Comparison of ENCODE assay signal across 8 cellular contexts in genomic region chr11:6315811-6316425, GRCh38. TPM values are rescaled to one million over a fixed set of nuclear protein-coding genes. Genes with fewer than 3 reads are reported as not detected.
DNase-seq lines count a peak whose midpoint lies in the region; ATAC-seq and TF ChIP-seq lines count a peak whose summit lies in the region.

No MANE protein-coding gene starts in this region.

- peaks cover 6 to 22% of the 10 kb centered on the region in 2 experiments for H3K4me1 ChIP-seq in neutrophil (ENCODE audit: control insufficient read depth in 1 of 2, insufficient read depth in 1 of 2, low read depth in 1 of 2, low read length in 1 of 2)

- DNase-seq in CD14-positive monocyte (ENCODE audit: low spot score) (peak; percentile 58), NCI-H2081 (lab: John Stamatoyannopoulos, UW) (peak; percentile 43 to 68), activated B cell treated with CpG ODN at 0.5 μM for 24 hours (no peak), fibroblast of the aortic adventitia (ENCODE audit: low read depth) (peak; percentile 74)
- DNase-seq in activated CD4-positive, CD25-positive, alpha-beta regulatory T cell treated with anti-CD3 and anti-CD28 coated beads, Interleukin-2, amount 50 U/mL, for 72 hours = no peak

- H3K9me3 ChIP-seq in neutrophil = no peaks in the 10 kb centered on the region

- peak; percentile 86 for TF ChIP-seq CTCF in CD14-positive monocyte (IDR thresholded peaks at IDR 0.05)
- no peak for TF ChIP-seq CTCF in activated B cell treated with CpG ODN at 0.5 μM for 24 hours (IDR thresholded peaks at IDR 0.05)
- peak; percentile 96 for TF ChIP-seq CTCF in fibroblast of the aortic adventitia (IDR thresholded peaks at IDR 0.05; ENCODE audit: insufficient read depth, low read length)
- TF ChIP-seq CTCF in neutrophil (IDR thresholded peaks at IDR 0.05) = peak; percentile 61

- H3K4me3 Mint-ChIP-seq in CD14-positive monocyte (no peak overlapping the region), activated B cell treated with CpG ODN at 0.5 μM for 24 hours (no peak overlapping the region)

- peaks cover 24% of the 10 kb centered on the region for H3K4me1 Mint-ChIP-seq in CD14-positive monocyte
- H3K4me1 Mint-ChIP-seq in activated B cell treated with CpG ODN at 0.5 μM for 24 hours = no peaks in the 10 kb centered on the region

- ATAC-seq in GM18858 (IDR thresholded peaks at IDR 0.05; ENCODE audit: unreplicated experiment) (peak; percentile 48), HG02943 (IDR thresholded peaks at IDR 0.05; ENCODE audit: low read depth, unreplicated experiment) (peak; percentile 82), activated B cell treated with CpG ODN at 0.5 μM for 24 hours (ENCODE audit: low read depth) (peak; percentile 31)

- H3K27ac Mint-ChIP-seq in CD14-positive monocyte (no peak overlapping the region), activated B cell treated with CpG ODN at 0.5 μM for 24 hours (no peak overlapping the region)

- H3K27ac ChIP-seq in neutrophil = no peak overlapping the region

- H3K9me3 Mint-ChIP-seq in CD14-positive monocyte (peaks cover 0 to 2% (median 0%) of the 10 kb centered on the region in 7 donors), activated B cell treated with CpG ODN at 0.5 μM for 24 hours (no peaks in the 10 kb centered on the region)

- peaks cover 77% of the 10 kb centered on the region for H3K27me3 ChIP-seq in neutrophil

- H3K36me3 ChIP-seq in neutrophil = no peaks in the 10 kb centered on the region

- peaks cover 3 to 7% of the 10 kb centered on the region in 2 donors for H3K36me3 Mint-ChIP-seq in CD14-positive monocyte
- H3K36me3 Mint-ChIP-seq in activated B cell treated with CpG ODN at 0.5 μM for 24 hours (ENCODE audit: low read depth) = no peaks in the 10 kb centered on the region

- intact Hi-C loops in CD14-positive monocyte (cut with micrococcal nuclease) (loop anchor here (5.0 kb wide), 1 partner anchor 294 kb away; no protein-coding TSS in a partner anchor), activated B cell treated with CpG ODN at 0.5 μM for 24 hours (cut with micrococcal nuclease) (loop anchor here (1.0 kb wide), 1 partner anchor 293 kb away; no protein-coding TSS in a partner anchor)

- H3K4me3 ChIP-seq in fibroblast of the aortic adventitia (ENCODE audit: low read depth, low read length) = peak overlapping the region; percentile 26
- no peak overlapping the region for H3K4me3 ChIP-seq in neutrophil (ENCODE audit: low read depth in 1 of 2, low read length in 1 of 2)

- CTCF ChIA-PET in activated B cell treated with CpG ODN at 0.5 μM for 24 hours (lab: Charles Lee) = interaction anchor here (1.2 kb wide), 1 partner anchor 297 kb away, joined by 3 read pairs; no protein-coding TSS in a partner anchor

- POLR2A ChIA-PET in activated B cell treated with CpG ODN at 0.5 μM for 24 hours (lab: Charles Lee) = no interaction called here

- H3K27me3 Mint-ChIP-seq in CD14-positive monocyte (ENCODE audit: low read depth in 3 of 3) = peaks cover 40 to 65% (median 47%) of the 10 kb centered on the region in 3 donors
- peaks cover 45% of the 10 kb centered on the region for H3K27me3 Mint-ChIP-seq in activated B cell treated with CpG ODN at 0.5 μM for 24 hours

RNA-seq across cellular contexts. Expression of gene CAVIN3, which starts 4.4 kb away (rescaled TPM):
- polyA plus RNA-seq in CD14-positive monocyte = 10 to 100 TPM; 11.2 to 13.6 TPM
- total RNA-seq in activated B cell treated with CpG ODN at 0.5 μM for 24 hours = 0.55 TPM in 1 of 2 replicates, not detected in the other
- total RNA-seq in fibroblast of the aortic adventitia (ENCODE audit: low replicate concordance) = 323 and 888 TPM in 2 replicates

RNA-seq across cellular contexts. Expression of gene CCKBR, which starts 56.3 kb away (rescaled TPM):
- polyA plus RNA-seq in CD14-positive monocyte = not detected
- total RNA-seq in activated B cell treated with CpG ODN at 0.5 μM for 24 hours (not detected in 2 replicates), fibroblast of the aortic adventitia (ENCODE audit: low replicate concordance) (not detected in 2 replicates)

Comparison
In these comparisons a context has a peak if more than half of its experiments do, and no peak if none do; other contexts are left out.
1. DNase-seq: peak in CD14-positive monocyte (single experiment), NCI-H2081 (2 of 2) and fibroblast of the aortic adventitia (single experiment); none in activated B cell treated with CpG ODN at 0.5 μM for 24 hours (single experiment) and activated CD4-positive, CD25-positive, alpha-beta regulatory T cell treated with anti-CD3 and anti-CD28 coated beads, Interleukin-2, amount 50 U/mL, for 72 hours (single experiment).
2. ATAC-seq: peak in every context shown above with its lines; median percentile 82 in HG02943; 48 in GM18858; 31 in activated B cell treated with CpG ODN at 0.5 μM for 24 hours.
3. RNA of gene CAVIN3, which starts 4.4 kb away (total RNA-seq): 323 to 888 TPM in fibroblast of the aortic adventitia; 0.55 TPM in activated B cell treated with CpG ODN at 0.5 μM for 24 hours; every median in the first group is over 100 times any median in the second.